In genomic region chr3:56525291-56525690, GRCh38 we compare ENCODE assay signal across 8 cellular contexts.
"Had no signal": no experiment of that assay in that cellular context is flagged by ENCODE, and none has a peak within 500 bp of the region (broad histone marks: within the 10 kb centered on the region; RNA-seq: fewer than 3 reads in every experiment).

No MANE protein-coding gene starts in this region.

- H3K36me3 ChIP-seq: HAP-1 had no signal

- H3K27ac Mint-ChIP-seq: HFFc6, IgD-negative memory B cell had no signal

- H3K4me3 Mint-ChIP-seq: HFFc6, IgD-negative memory B cell had no signal

- H3K27ac ChIP-seq: HL-60 had no signal

- H3K9me3 Mint-ChIP-seq: HFFc6 had no signal

- H3K27me3 Mint-ChIP-seq: IgD-negative memory B cell had no signal

- ATAC-seq: HCT116, HepG2 had no signal

- H3K36me3 Mint-ChIP-seq: IgD-negative memory B cell had no signal

- H3K4me3 ChIP-seq: HAP-1 had no signal

- DNase-seq: GOT3, H7, HFFc6 had no signal

- H3K4me1 ChIP-seq: HAP-1 had no signal

- H3K9me3 ChIP-seq: HAP-1 had no signal

- H3K4me1 Mint-ChIP-seq: IgD-negative memory B cell had no signal
